Comparison of ENCODE assay signal across 2 cellular contexts in genomic region chr15:35750051-35750450, GRCh38.
TF ChIP-seq lines count a peak whose summit lies in the region.

No MANE protein-coding gene starts in this region.

TF ChIP-seq in HepG2, 621 proteins besides CTCF, POLR2A, EP300 and RAD21:
- TF ChIP-seq RFX5 (IDR thresholded peaks at IDR 0.05; ENCODE audit: low read depth, low read length) (no peak), CEBPB (IDR thresholded peaks at IDR 0.05; ENCODE audit: borderline replicate concordance, low read depth, low read length) (0 out of 2 replicates have a peak, but pooled peaks have one; percentile 5)
TF ChIP-seq in HepG2: peak in this region for 1.

TF ChIP-seq in H1, 55 proteins besides CTCF, POLR2A, EP300 and RAD21:
- TF ChIP-seq KDM4A (IDR thresholded peaks at IDR 0.05; ENCODE audit: low read depth, low read length, severe bottlenecking) = no peak
- TF ChIP-seq SAP30 (IDR thresholded peaks at IDR 0.05; ENCODE audit: insufficient read depth, insufficient replicate concordance, low read length) = no peak
- TF ChIP-seq JUN (IDR thresholded peaks at IDR 0.05; ENCODE audit: low read depth, low read length) = no peak
- TF ChIP-seq PHF8 (conservative IDR thresholded peaks at IDR 0.05; ENCODE audit: low read depth, low read length) = no peak
- peak; percentile 18; the same call in 1 of the 2 replicates for TF ChIP-seq CEBPB (IDR thresholded peaks at IDR 0.05; ENCODE audit: low read depth, low read length)
- no peak for TF ChIP-seq ASH2L (IDR thresholded peaks at IDR 0.05; ENCODE audit: low read length)
